In genomic region chr17:61397086-61397842, GRCh38 we compare ENCODE assay signal across 11 cellular contexts. TPM values are rescaled to one million over a fixed set of nuclear protein-coding genes. Genes with fewer than 3 reads are reported as not detected.
DNase-seq lines count a peak whose midpoint lies in the region; ATAC-seq, FAIRE-seq and TF ChIP-seq lines count a peak whose summit lies in the region.
"Had no signal": no experiment of that assay in that cellular context is flagged by ENCODE, and none has a peak within 500 bp of the region (broad histone marks: within the 10 kb centered on the region; RNA-seq: fewer than 3 reads in every experiment).

No MANE protein-coding gene starts in this region.

- H3K27me3 Mint-ChIP-seq in T-helper 1 cell treated with Interleukin-12 subunit alpha and Interleukin-12 subunit beta and Interleukin-4 antibody, amounts not matched to agents 30 μg/mL and 1 μg/mL, for 36 hours (ENCODE audit: low read depth): peaks cover 56% of the 10 kb centered on the region
- H3K27me3 Mint-ChIP-seq in endothelial cell (ENCODE audit: unreplicated experiment): peaks cover 41% of the 10 kb centered on the region

- H3K4me3 ChIP-seq in mucosa of rectum (ENCODE audit: low read length in 2 of 2): peak overlapping the region; percentile 60 to 65
- H3K4me3 ChIP-seq: PC-9 had no signal

- no peaks in the 10 kb centered on the region for H3K9me3 ChIP-seq in mucosa of rectum (ENCODE audit: control insufficient read depth in 2 of 2, low read length in 2 of 2)

- H3K4me3 Mint-ChIP-seq in T-helper 1 cell treated with Interleukin-12 subunit alpha and Interleukin-12 subunit beta and Interleukin-4 antibody, amounts not matched to agents 30 μg/mL and 1 μg/mL, for 36 hours: no peak overlapping the region
- H3K4me3 Mint-ChIP-seq in endothelial cell (ENCODE audit: unreplicated experiment): peak overlapping the region; percentile 76

- TF ChIP-seq CTCF in endothelial cell (IDR thresholded peaks at IDR 0.05; ENCODE audit: unreplicated experiment) (no peak), omental fat pad (IDR thresholded peaks at IDR 0.05) (no peak)

- no peak for DNase-seq in T-helper 1 cell
- DNase-seq in endothelial cell (ENCODE audit: low spot score): no peak
- no peak for DNase-seq in urothelium cell line (ENCODE audit: low spot score)
- no peak for DNase-seq in omental fat pad (ENCODE audit: low spot score)
- no peak for DNase-seq in GM03348 (ENCODE audit: low spot score)
- DNase-seq: activated T-cell treated with anti-CD3 and anti-CD28 coated beads, Interleukin-2, amount 50 U/mL, for 1 hour; CD4-positive, CD25-positive, alpha-beta regulatory T cell; PC-9 had no signal

- FAIRE-seq in urothelium cell line (lab: Jason Lieb, UNC): peak; percentile 27

- ATAC-seq in GM19035 (IDR thresholded peaks at IDR 0.05; ENCODE audit: unreplicated experiment) (no peak), omental fat pad (ENCODE audit: low FRiP score) (no peak)

- peak overlapping the region in 1 of 2 donors; percentile 57 for H3K9ac ChIP-seq in mucosa of rectum (ENCODE audit: low read depth in 1 of 2, low read length in 2 of 2)

- H3K27ac ChIP-seq in mucosa of rectum (ENCODE audit: low read depth in 2 of 2, low read length in 2 of 2): peak overlapping the region; percentile 72 to 77
- H3K27ac ChIP-seq: PC-9 had no signal

- peaks cover 8% of the 10 kb centered on the region for H3K4me1 Mint-ChIP-seq in T-helper 1 cell treated with Interleukin-12 subunit alpha and Interleukin-12 subunit beta and Interleukin-4 antibody, amounts not matched to agents 30 μg/mL and 1 μg/mL, for 36 hours (ENCODE audit: low read depth)
- peaks cover 22% of the 10 kb centered on the region for H3K4me1 Mint-ChIP-seq in endothelial cell (ENCODE audit: unreplicated experiment)

- H3K4me1 ChIP-seq in mucosa of rectum (ENCODE audit: control insufficient read depth in 2 of 2, insufficient read depth in 2 of 2, low read length in 2 of 2): peaks cover 3 to 4% of the 10 kb centered on the region in 2 donors

- H3K9me3 Mint-ChIP-seq in T-helper 1 cell treated with Interleukin-12 subunit alpha and Interleukin-12 subunit beta and Interleukin-4 antibody, amounts not matched to agents 30 μg/mL and 1 μg/mL, for 36 hours: no peaks in the 10 kb centered on the region
- H3K9me3 Mint-ChIP-seq in endothelial cell (ENCODE audit: unreplicated experiment): no peaks in the 10 kb centered on the region

- H3K36me3 ChIP-seq in mucosa of rectum (ENCODE audit: control insufficient read depth in 2 of 2, insufficient read depth in 2 of 2, low read length in 2 of 2): no peaks in the 10 kb centered on the region

- H3K27ac Mint-ChIP-seq in T-helper 1 cell treated with Interleukin-12 subunit alpha and Interleukin-12 subunit beta and Interleukin-4 antibody, amounts not matched to agents 30 μg/mL and 1 μg/mL, for 36 hours: peak overlapping the region; percentile 82
- H3K27ac Mint-ChIP-seq in endothelial cell (ENCODE audit: unreplicated experiment): no peak overlapping the region
- H3K27ac Mint-ChIP-seq: CD4-positive, CD25-positive, alpha-beta regulatory T cell had no signal

- H3K36me3 Mint-ChIP-seq in T-helper 1 cell treated with Interleukin-12 subunit alpha and Interleukin-12 subunit beta and Interleukin-4 antibody, amounts not matched to agents 30 μg/mL and 1 μg/mL, for 36 hours (ENCODE audit: low read depth): peaks cover 2% of the 10 kb centered on the region
- peaks cover 17% of the 10 kb centered on the region for H3K36me3 Mint-ChIP-seq in endothelial cell (ENCODE audit: low read depth, unreplicated experiment)

- H3K27me3 ChIP-seq in mucosa of rectum (ENCODE audit: control insufficient read depth in 2 of 2, insufficient read depth in 2 of 2, low read length in 2 of 2): peaks cover 44 to 53% of the 10 kb centered on the region in 2 donors

RNA-seq across cellular contexts. Expression of gene TBX2, which starts 2.4 kb away (rescaled TPM):
- total RNA-seq in endothelial cell (ENCODE audit: unreplicated experiment) (0.23 TPM), omental fat pad (10 to 100 TPM in 2 of 4 donors, 1 to 10 TPM in 2; 3.1 to 14.2 (median 9.6) TPM)
- total RNA-seq: CD4-positive, CD25-positive, alpha-beta regulatory T cell had no signal

RNA-seq across cellular contexts. Expression of gene TBX4, which starts 55.0 kb away (rescaled TPM):
- total RNA-seq in endothelial cell (ENCODE audit: unreplicated experiment) (1.1 TPM), omental fat pad (not detected)
- total RNA-seq: CD4-positive, CD25-positive, alpha-beta regulatory T cell; PC-9 had no signal
